Comparison of ENCODE assay signal across 8 cellular contexts in genomic region chr9:78296208-78296892, GRCh38. TPM values are rescaled to one million over a fixed set of nuclear protein-coding genes. Genes with fewer than 3 reads are reported as not detected.
DNase-seq lines count a peak whose midpoint lies in the region; ATAC-seq lines count a peak whose summit lies in the region.

No MANE protein-coding gene starts in this region.

- intact Hi-C loops in Right ventricle myocardium superior (cut with DNase I): no loop called here

- no peaks in the 10 kb centered on the region for H3K9me3 Mint-ChIP-seq in activated naive CD8-positive, alpha-beta T cell (ENCODE audit: low read depth)

- ATAC-seq in Right ventricle myocardium superior (ENCODE audit: poor library complexity) (peak; percentile 40), HG03354 (IDR thresholded peaks at IDR 0.05; ENCODE audit: poor library complexity, severe bottlenecking, unreplicated experiment) (no peak), HG03432 (IDR thresholded peaks at IDR 0.05; ENCODE audit: unreplicated experiment) (no peak)

- DNase-seq in NCI-H345 (lab: John Stamatoyannopoulos, UW): peak; percentile 26
- DNase-seq in NCI-H345 treated with DMSO at 0.1 percent for 48 hours (lab: John Stamatoyannopoulos, UW; ENCODE audit: unreplicated experiment): no peak
- DNase-seq in NCI-H2196 (lab: John Stamatoyannopoulos, UW; ENCODE audit: unreplicated experiment): peak; percentile 53
- DNase-seq in Right ventricle myocardium superior: peak; percentile 67
- peak; percentile 9 for DNase-seq in occipital lobe (lab: John Stamatoyannopoulos, UW)

- peaks cover 9% of the 10 kb centered on the region for H3K36me3 Mint-ChIP-seq in activated naive CD8-positive, alpha-beta T cell

- peak overlapping the region; percentile 95 for H3K27ac Mint-ChIP-seq in activated naive CD8-positive, alpha-beta T cell

- peaks cover 43% of the 10 kb centered on the region for H3K4me1 Mint-ChIP-seq in activated naive CD8-positive, alpha-beta T cell (ENCODE audit: low read depth)

- H3K27me3 Mint-ChIP-seq in activated naive CD8-positive, alpha-beta T cell: no peaks in the 10 kb centered on the region

- peak overlapping the region; percentile 93 for H3K4me3 Mint-ChIP-seq in activated naive CD8-positive, alpha-beta T cell

RNA-seq across cellular contexts. Expression of gene PSAT1, which starts 0.6 kb away (rescaled TPM):
- total RNA-seq in Right ventricle myocardium superior (0.83 TPM), occipital lobe (31.8 TPM)

Comparison
In these comparisons a context has a peak if more than half of its experiments do, and no peak if none do; other contexts are left out.
1. RNA of gene PSAT1, which starts 0.6 kb away (total RNA-seq): 31.8 TPM in occipital lobe (single experiment); 0.83 TPM in Right ventricle myocardium superior (single experiment); every median in the first group is over 10 times any median in the second.